Comparison of ENCODE assay signal across 9 cellular contexts in genomic region chr18:623760-624620, GRCh38. TPM values are rescaled to one million over a fixed set of nuclear protein-coding genes. Genes with fewer than 3 reads are reported as not detected.
A peak's percentile ranks its signal among the peaks of the same experiment; 100 is the strongest.
DNase-seq lines count a peak whose midpoint lies in the region; ATAC-seq, FAIRE-seq and TF ChIP-seq lines count a peak whose summit lies in the region.
"Had no signal": no experiment of that assay in that cellular context is flagged by ENCODE, and none has a peak within 500 bp of the region (broad histone marks: within the 10 kb centered on the region; RNA-seq: fewer than 3 reads in every experiment).

No MANE protein-coding gene starts in this region.

- no peaks in the 10 kb centered on the region for H3K36me3 Mint-ChIP-seq in activated B cell treated with CpG ODN at 0.5 μM for 24 hours (ENCODE audit: low read depth)

- H3K27me3 Mint-ChIP-seq in activated B cell treated with CpG ODN at 0.5 μM for 24 hours, result peaks cover 6% of the 10 kb centered on the region

- H3K27me3 ChIP-seq in bronchial epithelial cell (ENCODE audit: control insufficient read depth, insufficient read depth, low read length) (no peaks in the 10 kb centered on the region), layer of hippocampus (ENCODE audit: control insufficient read depth, insufficient read depth, low read length) (no peaks in the 10 kb centered on the region)

- no peak for ATAC-seq in activated B cell treated with CpG ODN at 0.5 μM for 24 hours (ENCODE audit: low read depth)

- no peak overlapping the region for H3K27ac Mint-ChIP-seq in activated B cell treated with CpG ODN at 0.5 μM for 24 hours
- H3K27ac Mint-ChIP-seq: T-helper 1 cell treated with Interleukin-12 subunit alpha and Interleukin-12 subunit beta and Interleukin-4 antibody, amounts not matched to agents 30 μg/mL and 1 μg/mL, for 36 hours had no signal

- no peak overlapping the region for H3K4me3 ChIP-seq in bronchial epithelial cell (ENCODE audit: low read depth, low read length)

- no peaks in the 10 kb centered on the region for H3K9me3 Mint-ChIP-seq in activated B cell treated with CpG ODN at 0.5 μM for 24 hours
- H3K9me3 Mint-ChIP-seq: T-helper 1 cell treated with Interleukin-12 subunit alpha and Interleukin-12 subunit beta and Interleukin-4 antibody, amounts not matched to agents 30 μg/mL and 1 μg/mL, for 36 hours had no signal

- in situ Hi-C loops in Caki2 (cut with HindIII; ENCODE audit: low pct_unique_long_range_greater_than_20kb, low sequenced_read_pairs), result no loop called here

- CTCF ChIA-PET in HEK293T (lab: Yijun Ruan, JAX) (interaction anchor here (0.5 to 3.1 kb wide), 7 partner anchors 93 to 326 kb away, joined by 3 to 12 read pairs (median 4); no protein-coding TSS in a partner anchor), activated B cell treated with CpG ODN at 0.5 μM for 24 hours (lab: Charles Lee) (interaction anchor here (0.6 to 4.8 kb wide), 10 partner anchors 10 to 1923 kb away, joined by 3 to 49 read pairs (median 4); partner anchors contain the start of gene TYMS)

- no peaks in the 10 kb centered on the region for H3K36me3 ChIP-seq in bronchial epithelial cell (ENCODE audit: control insufficient read depth, insufficient read depth, low read length)

- no peak overlapping the region for H3K4me3 Mint-ChIP-seq in activated B cell treated with CpG ODN at 0.5 μM for 24 hours
- H3K4me3 Mint-ChIP-seq: T-helper 1 cell treated with Interleukin-12 subunit alpha and Interleukin-12 subunit beta and Interleukin-4 antibody, amounts not matched to agents 30 μg/mL and 1 μg/mL, for 36 hours had no signal

- no peak for FAIRE-seq in bronchial epithelial cell (lab: Jason Lieb, UNC)

- POLR2A ChIA-PET in HEK293T (lab: Yijun Ruan, JAX), result interaction anchor here (0.7 to 2.1 kb wide), 2 partner anchors 11 to 34 kb away, joined by 3 to 10 read pairs; partner anchors contain the start of gene TYMS
- POLR2A ChIA-PET in activated B cell treated with CpG ODN at 0.5 μM for 24 hours (lab: Charles Lee), result no interaction called here

- intact Hi-C loops in activated B cell treated with CpG ODN at 0.5 μM for 24 hours (cut with micrococcal nuclease), result loop anchor here (1.0 to 5.0 kb wide), 2 partner anchors 207 to 1918 kb away; no protein-coding TSS in a partner anchor

- H3K27ac ChIP-seq in layer of hippocampus (ENCODE audit: low read depth, low read length), result peak overlapping the region; percentile 35

- no peak for TF ChIP-seq CTCF in activated B cell treated with CpG ODN at 0.5 μM for 24 hours (IDR thresholded peaks at IDR 0.05)
- TF ChIP-seq CTCF in bronchial epithelial cell (IDR thresholded peaks at IDR 0.05; ENCODE audit: insufficient read depth, low read length, severe bottlenecking), result peak; percentile 56

- DNase-seq in Caki2 (ENCODE audit: low read depth) (peak; percentile 28), HEK293T (ENCODE audit: extremely low spot score) (peak; percentile 45), NCI-H2196 (lab: John Stamatoyannopoulos, UW; ENCODE audit: unreplicated experiment) (peak; percentile 92), activated B cell treated with CpG ODN at 0.5 μM for 24 hours (peak; percentile 15), bronchial epithelial cell (ENCODE audit: low read depth) (peak; percentile 66), cortex of kidney (lab: John Stamatoyannopoulos, UW) (no peak)
- peak; percentile 51 for DNase-seq in stimulated activated CD4-positive, alpha-beta T cell treated with anti-CD3 and anti-CD28 coated beads, Interleukin-2, amount 100 ng/mL, for 4 hours (ENCODE audit: low read depth)

- H3K4me1 Mint-ChIP-seq in activated B cell treated with CpG ODN at 0.5 μM for 24 hours, result no peaks in the 10 kb centered on the region

TF ChIP-seq in HEK293T, 16 proteins besides CTCF, POLR2A, EP300 and RAD21:
- TF ChIP-seq LEF1 (IDR thresholded peaks at IDR 0.05; ENCODE audit: borderline replicate concordance) (no peak), SUZ12 (IDR thresholded peaks at IDR 0.05) (no peak), ARNT (IDR thresholded peaks at IDR 0.05) (no peak), FOXM1 (IDR thresholded peaks at IDR 0.05; ENCODE audit: borderline replicate concordance) (no peak), SP1 (IDR thresholded peaks at IDR 0.05) (no peak), L3MBTL2 (conservative IDR thresholded peaks at IDR 0.05) (no peak), FOXA1 (IDR thresholded peaks at IDR 0.05) (no peak), HDGF (IDR thresholded peaks at IDR 0.05; ENCODE audit: borderline replicate concordance) (no peak), TARDBP (IDR thresholded peaks at IDR 0.05) (no peak), BHLHE40 (IDR thresholded peaks at IDR 0.05; ENCODE audit: borderline replicate concordance) (no peak), NFRKB (IDR thresholded peaks at IDR 0.05) (no peak), CTBP1 (IDR thresholded peaks at IDR 0.05; ENCODE audit: borderline replicate concordance) (no peak), FOXK2 (IDR thresholded peaks at IDR 0.05) (no peak), PKNOX1 (IDR thresholded peaks at IDR 0.05) (no peak), ELF4 (IDR thresholded peaks at IDR 0.05) (no peak), ZNF384 (IDR thresholded peaks at IDR 0.05) (no peak)
TF ChIP-seq in HEK293T: peak in this region for 0.

RNA-seq across cellular contexts. Expression of gene CLUL1, which starts 27.2 kb away (rescaled TPM):
- not detected in 2 replicates for total RNA-seq in Caki2 (2014; rRNA removed; shearing (Covaris generic); ENCODE audit: low replicate concordance)
- not detected in 2 replicates for total RNA-seq in activated B cell treated with CpG ODN at 0.5 μM for 24 hours
- total RNA-seq in bronchial epithelial cell, result not detected in 2 replicates

RNA-seq across cellular contexts. Expression of gene TYMS, which starts 33.5 kb away (rescaled TPM):
- total RNA-seq in Caki2 (2014; rRNA removed; shearing (Covaris generic); ENCODE audit: low replicate concordance), result 169 and 173 TPM in 2 replicates
- total RNA-seq in activated B cell treated with CpG ODN at 0.5 μM for 24 hours (4.0 and 5.1 TPM in 2 replicates), bronchial epithelial cell (3.1 and 5.5 TPM in 2 replicates)

RNA-seq across cellular contexts. Expression of gene CETN1, which starts 43.8 kb away (rescaled TPM):
- not detected in 2 replicates for total RNA-seq in Caki2 (2014; rRNA removed; shearing (Covaris generic); ENCODE audit: low replicate concordance)
- total RNA-seq in activated B cell treated with CpG ODN at 0.5 μM for 24 hours, result not detected in 2 replicates
- total RNA-seq in bronchial epithelial cell, result not detected in 2 replicates

Comparison
In these comparisons a context has a peak if more than half of its experiments do, and no peak if none do; other contexts are left out.
1. RNA of gene TYMS, which starts 33.5 kb away (total RNA-seq): 169 to 173 TPM in Caki2; 3.1 to 5.5 TPM in bronchial epithelial cell and 4.0 to 5.1 TPM in activated B cell treated with CpG ODN at 0.5 μM for 24 hours; every median in the first group is over 10 times any median in the second.